Comparison of ENCODE assay signal across 14 cellular contexts in genomic region chr15:78542647-78543046, GRCh38. TPM values are rescaled to one million over a fixed set of nuclear protein-coding genes. Genes with fewer than 3 reads are reported as not detected.
DNase-seq lines count a peak whose midpoint lies in the region; ATAC-seq and TF ChIP-seq lines count a peak whose summit lies in the region.
"Had no signal": no experiment of that assay in that cellular context is flagged by ENCODE, and none has a peak within 500 bp of the region (broad histone marks: within the 10 kb centered on the region; RNA-seq: fewer than 3 reads in every experiment).

No MANE protein-coding gene starts in this region.

- H3K27ac Mint-ChIP-seq in CD4-positive, CD25-positive, alpha-beta regulatory T cell: peak overlapping the region in 2 of 3 donors; percentile 69 to 99
- no peak overlapping the region for H3K27ac Mint-ChIP-seq in HFFc6
- peak overlapping the region; percentile 46 for H3K27ac Mint-ChIP-seq in activated T-helper 2 cell treated with anti-CD3 and anti-CD28 coated beads, Interferon-gamma antibody, Interleukin-2, Interleukin-4, amounts not matched to agents 10 μg/mL and 5 μg/mL and 100 μg/mL, durations not matched to agents 14 hours and 24 hours and 36 hours
- H3K27ac Mint-ChIP-seq in mesothelial cell of epicardium: peak overlapping the region; percentile 25

- peaks cover 6 to 45% (median 30%) of the 10 kb centered on the region in 4 donors for H3K4me1 Mint-ChIP-seq in CD4-positive, CD25-positive, alpha-beta regulatory T cell
- peaks cover 21% of the 10 kb centered on the region for H3K4me1 Mint-ChIP-seq in HFFc6 (ENCODE audit: low read depth)
- H3K4me1 Mint-ChIP-seq in activated T-helper 2 cell treated with anti-CD3 and anti-CD28 coated beads, Interferon-gamma antibody, Interleukin-2, Interleukin-4, amounts not matched to agents 10 μg/mL and 5 μg/mL and 100 μg/mL, durations not matched to agents 14 hours and 24 hours and 36 hours (ENCODE audit: low read depth): peaks cover 27% of the 10 kb centered on the region
- H3K4me1 Mint-ChIP-seq in mesothelial cell of epicardium: peaks cover 16% of the 10 kb centered on the region

- H3K27ac ChIP-seq in CD4-positive, CD25-positive, alpha-beta regulatory T cell (ENCODE audit: insufficient read depth, low read length, poor library complexity, severe bottlenecking): peak overlapping the region; percentile 96
- H3K27ac ChIP-seq: ascending aorta, sigmoid colon had no signal

- no peaks in the 10 kb centered on the region for H3K9me3 ChIP-seq in CD4-positive, CD25-positive, alpha-beta regulatory T cell (ENCODE audit: control insufficient read depth in 2 of 2, low read length in 2 of 2)
- H3K9me3 ChIP-seq: ascending aorta, sigmoid colon had no signal

- TF ChIP-seq POLR2A in GM18505 (IDR thresholded peaks at IDR 0.05; ENCODE audit: borderline replicate concordance, extremely low read depth, insufficient read depth, insufficient read length): no peak

- peaks cover 23% of the 10 kb centered on the region for H3K36me3 Mint-ChIP-seq in CD4-positive, CD25-positive, alpha-beta regulatory T cell
- peaks cover 9% of the 10 kb centered on the region for H3K36me3 Mint-ChIP-seq in HFFc6 (ENCODE audit: low read depth)
- peaks cover 61% of the 10 kb centered on the region for H3K36me3 Mint-ChIP-seq in activated T-helper 2 cell treated with anti-CD3 and anti-CD28 coated beads, Interferon-gamma antibody, Interleukin-2, Interleukin-4, amounts not matched to agents 10 μg/mL and 5 μg/mL and 100 μg/mL, durations not matched to agents 14 hours and 24 hours and 36 hours (ENCODE audit: low read depth)
- peaks cover 25% of the 10 kb centered on the region for H3K36me3 Mint-ChIP-seq in mesothelial cell of epicardium

- peak overlapping the region; percentile 99 for H3K4me3 ChIP-seq in CD4-positive, CD25-positive, alpha-beta regulatory T cell (ENCODE audit: low read depth, low read length)
- H3K4me3 ChIP-seq: sigmoid colon had no signal

- peak overlapping the region; percentile 74 to 97 (median 92) for H3K4me3 Mint-ChIP-seq in CD4-positive, CD25-positive, alpha-beta regulatory T cell
- H3K4me3 Mint-ChIP-seq in HFFc6: peak overlapping the region; percentile 98
- peak overlapping the region; percentile 97 for H3K4me3 Mint-ChIP-seq in activated T-helper 2 cell treated with anti-CD3 and anti-CD28 coated beads, Interferon-gamma antibody, Interleukin-2, Interleukin-4, amounts not matched to agents 10 μg/mL and 5 μg/mL and 100 μg/mL, durations not matched to agents 14 hours and 24 hours and 36 hours (ENCODE audit: low read depth)
- peak overlapping the region; percentile 28 for H3K4me3 Mint-ChIP-seq in mesothelial cell of epicardium

- ATAC-seq in CD4-positive, CD25-positive, alpha-beta regulatory T cell (ENCODE audit: low read depth in 2 of 2): no peak
- ATAC-seq in HG02798 (IDR thresholded peaks at IDR 0.05; ENCODE audit: poor library complexity, unreplicated experiment) (no peak), GM18505 (IDR thresholded peaks at IDR 0.05; ENCODE audit: unreplicated experiment) (no peak)

- H3K4me1 ChIP-seq in CD4-positive, CD25-positive, alpha-beta regulatory T cell (ENCODE audit: control insufficient read depth, insufficient read depth, low read length, poor library complexity, severe bottlenecking): peaks cover 31% of the 10 kb centered on the region

- no peak for DNase-seq in CD4-positive, CD25-positive, alpha-beta regulatory T cell
- DNase-seq in HFFc6 (no peak), mesothelial cell of epicardium (ENCODE audit: low spot score in 2 of 2, unreplicated experiment in 2 of 2) (no peak), NCI-H2029 (lab: John Stamatoyannopoulos, UW) (no peak), NCI-H1436 treated with DMSO at 0.1 percent for 48 hours (lab: John Stamatoyannopoulos, UW) (no peak)
- no peak for DNase-seq in activated T-helper 2 cell treated with anti-CD3 and anti-CD28 coated beads, Interferon-gamma antibody, Interleukin-2, Interleukin-4, amounts not matched to agents 10 μg/mL and 5 μg/mL and 100 μg/mL, durations not matched to agents 14 hours and 24 hours and 36 hours (ENCODE audit: low spot score)
- DNase-seq: GDM1; NCI-H510A treated with DMSO at 0.1 percent for 48 hours; sigmoid colon; stimulated activated CD4-positive, alpha-beta T cell treated with anti-CD3 and anti-CD28 coated beads, Interleukin-4, amount 100 ng/mL, for 24 hours; T-helper 9 cell had no signal

- peaks cover 53% of the 10 kb centered on the region for H3K36me3 ChIP-seq in CD4-positive, CD25-positive, alpha-beta regulatory T cell (ENCODE audit: control insufficient read depth, insufficient read depth, low read length)

- TF ChIP-seq CTCF in HFFc6 (IDR thresholded peaks at IDR 0.05) (no peak), mesothelial cell of epicardium (IDR thresholded peaks at IDR 0.05; ENCODE audit: unreplicated experiment) (no peak)

- H3K27me3 Mint-ChIP-seq in CD4-positive, CD25-positive, alpha-beta regulatory T cell: peaks cover 6% of the 10 kb centered on the region
- H3K27me3 Mint-ChIP-seq in HFFc6 (ENCODE audit: insufficient read depth) (peaks cover 3% of the 10 kb centered on the region; the same call in 1 of the 2 replicates), mesothelial cell of epicardium (ENCODE audit: low read depth) (no peaks in the 10 kb centered on the region)
- no peaks in the 10 kb centered on the region for H3K27me3 Mint-ChIP-seq in activated T-helper 2 cell treated with anti-CD3 and anti-CD28 coated beads, Interferon-gamma antibody, Interleukin-2, Interleukin-4, amounts not matched to agents 10 μg/mL and 5 μg/mL and 100 μg/mL, durations not matched to agents 14 hours and 24 hours and 36 hours (ENCODE audit: low read depth)

- H3K9me3 Mint-ChIP-seq in CD4-positive, CD25-positive, alpha-beta regulatory T cell: no peaks in the 10 kb centered on the region
- H3K9me3 Mint-ChIP-seq in HFFc6 (no peaks in the 10 kb centered on the region), mesothelial cell of epicardium (no peaks in the 10 kb centered on the region)
- no peaks in the 10 kb centered on the region for H3K9me3 Mint-ChIP-seq in activated T-helper 2 cell treated with anti-CD3 and anti-CD28 coated beads, Interferon-gamma antibody, Interleukin-2, Interleukin-4, amounts not matched to agents 10 μg/mL and 5 μg/mL and 100 μg/mL, durations not matched to agents 14 hours and 24 hours and 36 hours

- H3K27me3 ChIP-seq in CD4-positive, CD25-positive, alpha-beta regulatory T cell (ENCODE audit: control insufficient read depth, insufficient read depth, low read length): no peaks in the 10 kb centered on the region
- H3K27me3 ChIP-seq: ascending aorta, sigmoid colon had no signal

- intact Hi-C loops in activated T-helper 2 cell treated with anti-CD3 and anti-CD28 coated beads, Interferon-gamma antibody, Interleukin-2, Interleukin-4, amounts not matched to agents 10 μg/mL and 5 μg/mL and 100 μg/mL, durations not matched to agents 14 hours and 24 hours and 36 hours (cut with micrococcal nuclease): no loop called here

RNA-seq across cellular contexts. Expression of gene PSMA4, which starts 2.4 kb away (rescaled TPM):
- 102 TPM for total RNA-seq in CD4-positive, CD25-positive, alpha-beta regulatory T cell
- polyA plus RNA-seq in CD4-positive, CD25-positive, alpha-beta regulatory T cell: 100 to 1,000 TPM; 249 to 331 (median 291) TPM
- 100 to 1,000 TPM; 181 to 242 (median 217) TPM for total RNA-seq in HFFc6 (2021; fragmentation: NEBNext Ultra II Directional; extraction: Animal tissue kit (Norgen Biotek cat#: 25700))
- 330 and 331 TPM in 2 replicates for total RNA-seq in activated T-helper 2 cell treated with anti-CD3 and anti-CD28 coated beads, Interferon-gamma antibody, Interleukin-2, Interleukin-4, amounts not matched to agents 10 μg/mL and 5 μg/mL and 100 μg/mL, durations not matched to agents 14 hours and 24 hours and 36 hours
- total RNA-seq in mesothelial cell of epicardium: 163 to 176 TPM (median 165 TPM) in 3 replicates

RNA-seq across cellular contexts. Expression of gene CHRNA5, which starts 22.7 kb away (rescaled TPM):
- total RNA-seq in CD4-positive, CD25-positive, alpha-beta regulatory T cell: 0.94 TPM
- 1 to 10 TPM in 1 of 4 donors, under 1 TPM in 2, not detected in 1; 0.08 to 2.0 (median 0.29) TPM for polyA plus RNA-seq in CD4-positive, CD25-positive, alpha-beta regulatory T cell
- total RNA-seq in HFFc6 (2021; fragmentation: NEBNext Ultra II Directional; extraction: Animal tissue kit (Norgen Biotek cat#: 25700)): 1 to 10 TPM in 5 of 6 experiments, under 1 TPM in 1; 0.94 to 2.1 (median 1.6) TPM
- total RNA-seq in activated T-helper 2 cell treated with anti-CD3 and anti-CD28 coated beads, Interferon-gamma antibody, Interleukin-2, Interleukin-4, amounts not matched to agents 10 μg/mL and 5 μg/mL and 100 μg/mL, durations not matched to agents 14 hours and 24 hours and 36 hours: 6.5 and 7.7 TPM in 2 replicates
- total RNA-seq in mesothelial cell of epicardium: 5.1 to 7.6 TPM (median 5.5 TPM) in 3 replicates
- total RNA-seq: ascending aorta had no signal

RNA-seq across cellular contexts. Expression of gene HYKK, which starts 35.3 kb away (rescaled TPM):
- total RNA-seq in CD4-positive, CD25-positive, alpha-beta regulatory T cell: 1.6 TPM
- polyA plus RNA-seq in CD4-positive, CD25-positive, alpha-beta regulatory T cell: 1 to 10 TPM; 2.6 to 4.1 (median 3.3) TPM
- 1 to 10 TPM; 3.1 to 5.2 (median 4.1) TPM for total RNA-seq in HFFc6 (2021; fragmentation: NEBNext Ultra II Directional; extraction: Animal tissue kit (Norgen Biotek cat#: 25700))
- 0.74 and 0.89 TPM in 2 replicates for total RNA-seq in activated T-helper 2 cell treated with anti-CD3 and anti-CD28 coated beads, Interferon-gamma antibody, Interleukin-2, Interleukin-4, amounts not matched to agents 10 μg/mL and 5 μg/mL and 100 μg/mL, durations not matched to agents 14 hours and 24 hours and 36 hours
- total RNA-seq in mesothelial cell of epicardium: 5.6 to 7.0 TPM (median 6.0 TPM) in 3 replicates

Comparison
In these comparisons a context has a peak if more than half of its experiments do, and no peak if none do; other contexts are left out.
1. H3K4me3 Mint-ChIP-seq: peak in every context shown above with its lines; median percentile 98 in HFFc6; 97 in activated T-helper 2 cell treated with anti-CD3 and anti-CD28 coated beads, Interferon-gamma antibody, Interleukin-2, Interleukin-4, amounts not matched to agents 10 μg/mL and 5 μg/mL and 100 μg/mL, durations not matched to agents 14 hours and 24 hours and 36 hours; 92 in CD4-positive, CD25-positive, alpha-beta regulatory T cell; 28 in mesothelial cell of epicardium.